ENCODE assay signal across 11 cellular contexts in genomic region chr18:11153096-11153495, GRCh38. TPM values are rescaled to one million over a fixed set of nuclear protein-coding genes. Genes with fewer than 3 reads are reported as not detected.
"Had no signal": no experiment of that assay in that cellular context is flagged by ENCODE, and none has a peak within 500 bp of the region (broad histone marks: within the 10 kb centered on the region; RNA-seq: fewer than 3 reads in every experiment).

No MANE protein-coding gene starts in this region.

- H3K4me3 ChIP-seq: GM23248, GM23338, HAP-1 had no signal

- H3K27ac ChIP-seq: GM23248 had no signal

- FAIRE-seq: H1, H54 had no signal

- H3K9ac ChIP-seq: GM23248 had no signal

- H3K36me3 ChIP-seq: HAP-1 had no signal

- H2AFZ ChIP-seq: GM23248, GM23338 had no signal

- H3K4me2 ChIP-seq: GM23338 had no signal

- H3K4me1 ChIP-seq: HAP-1 had no signal

- DNase-seq: GM23248, GOT3, H7, H9, HCEC 1CT, HFFc6 had no signal

- H3K9me3 ChIP-seq: HAP-1 had no signal

- ATAC-seq: GM23338, HCT116 had no signal

RNA-seq across cellular contexts. Expression of gene PIEZO2, which starts 3.7 kb away (rescaled TPM):
- total RNA-seq: HFFc6 had no signal
